18 cellular contexts compared by ENCODE assay signal in genomic region chr1:212532469-212533235, GRCh38.
DNase-seq lines count a peak whose midpoint lies in the region; ATAC-seq and TF ChIP-seq lines count a peak whose summit lies in the region.
"Had no signal": no experiment of that assay in that cellular context is flagged by ENCODE, and none has a peak within 500 bp of the region (broad histone marks: within the 10 kb centered on the region; RNA-seq: fewer than 3 reads in every experiment).

No MANE protein-coding gene starts in this region.

- H2BK120ac ChIP-seq in trophoblast cell (ENCODE audit: insufficient read depth, low read length, poor library complexity) = no peak overlapping the region

- no peak overlapping the region for H4K8ac ChIP-seq in trophoblast cell (ENCODE audit: low read depth, low read length)

- no peaks in the 10 kb centered on the region for H3K79me1 ChIP-seq in trophoblast cell (ENCODE audit: low read length)

- H3K27me3 ChIP-seq in endodermal cell (ENCODE audit: control insufficient read depth, insufficient read depth, low read length, poor library complexity, severe bottlenecking) = no peaks in the 10 kb centered on the region
- no peaks in the 10 kb centered on the region for H3K27me3 ChIP-seq in trophoblast cell (ENCODE audit: insufficient read depth, low read length)
- H3K27me3 ChIP-seq in transverse colon = no peaks in the 10 kb centered on the region

- no peak for TF ChIP-seq POLR2A in transverse colon (IDR thresholded peaks at IDR 0.05)

- no peak for TF ChIP-seq CTCF in CD14-positive monocyte (IDR thresholded peaks at IDR 0.05)
- no peak for TF ChIP-seq CTCF in HEK293 (tag by site-specific recombination; IDR thresholded peaks at IDR 0.05)
- TF ChIP-seq CTCF in endodermal cell (conservative IDR thresholded peaks at IDR 0.05) = peak; percentile 45
- no peak for TF ChIP-seq CTCF in transverse colon (IDR thresholded peaks at IDR 0.05)
- TF ChIP-seq CTCF in GM20000 (IDR thresholded peaks at IDR 0.05; ENCODE audit: extremely low read depth, missing control alignments) = no peak

- intact Hi-C loops in CD14-positive monocyte (cut with micrococcal nuclease) (no loop called here), transverse colon (cut with DNase I; ENCODE audit: low total_unique reads) (no loop called here)

- no peak overlapping the region for H3K4me3 ChIP-seq in HEK293 (ENCODE audit: low read depth, low read length)
- H3K4me3 ChIP-seq in endodermal cell (ENCODE audit: low read length) = no peak overlapping the region
- H3K4me3 ChIP-seq in trophoblast cell (ENCODE audit: low read depth, low read length) = no peak overlapping the region
- no peak overlapping the region for H3K4me3 ChIP-seq in transverse colon
- H3K4me3 ChIP-seq: A549 had no signal

- H3K27me3 Mint-ChIP-seq in CD14-positive monocyte (ENCODE audit: low read depth in 3 of 3) = peaks cover 5 to 8% (median 8%) of the 10 kb centered on the region in 3 donors
- H3K27me3 Mint-ChIP-seq in endodermal cell (ENCODE audit: insufficient read depth) = no peaks in the 10 kb centered on the region

- H3K14ac ChIP-seq in trophoblast cell (ENCODE audit: low read length) = no peak overlapping the region

- ATAC-seq in HG03457 (IDR thresholded peaks at IDR 0.05; ENCODE audit: unreplicated experiment) = no peak
- ATAC-seq: A549, HCT116 had no signal

- H3K9me3 Mint-ChIP-seq in CD14-positive monocyte (peaks cover 2 to 11% (median 9%) of the 10 kb centered on the region in 7 donors), endodermal cell (peaks cover 2% of the 10 kb centered on the region)

- H3K36me3 ChIP-seq in HEK293 (ENCODE audit: control insufficient read depth in 2 of 2, insufficient read depth in 1 of 2, low read length in 2 of 2) (no peaks in the 10 kb centered on the region), endodermal cell (ENCODE audit: control insufficient read depth, insufficient read depth, low read length) (no peaks in the 10 kb centered on the region), trophoblast cell (ENCODE audit: control insufficient read depth in 1 of 2, insufficient read depth in 2 of 2, low read length in 2 of 2) (no peaks in the 10 kb centered on the region), transverse colon (no peaks in the 10 kb centered on the region)

- no peak overlapping the region for H3K4ac ChIP-seq in trophoblast cell (ENCODE audit: low read depth, low read length)

- no peak overlapping the region for H3K23ac ChIP-seq in trophoblast cell (ENCODE audit: low read length)

- no peak overlapping the region for H4K91ac ChIP-seq in trophoblast cell (ENCODE audit: low read depth, low read length)

- no peaks in the 10 kb centered on the region for H3K4me1 ChIP-seq in HEK293 (ENCODE audit: control insufficient read depth, insufficient read depth, low read length)
- H3K4me1 ChIP-seq in endodermal cell (ENCODE audit: control insufficient read depth, insufficient read depth, low read length) = no peaks in the 10 kb centered on the region
- peaks cover 0 to 2% of the 10 kb centered on the region in 2 experiments for H3K4me1 ChIP-seq in trophoblast cell (ENCODE audit: control insufficient read depth in 1 of 2, insufficient read depth in 2 of 2, low read length in 2 of 2)
- H3K4me1 ChIP-seq in transverse colon = no peaks in the 10 kb centered on the region
- H3K4me1 ChIP-seq: A549 had no signal

- H3K9me3 ChIP-seq in HEK293 (ENCODE audit: control insufficient read depth, insufficient read depth, low read depth, low read length) (no peaks in the 10 kb centered on the region), endodermal cell (ENCODE audit: control insufficient read depth, low read length) (peaks cover 10% of the 10 kb centered on the region), trophoblast cell (ENCODE audit: insufficient read depth, low read depth, low read length) (no peaks in the 10 kb centered on the region), transverse colon (peaks cover 5 to 7% of the 10 kb centered on the region in 2 donors)

- H2BK12ac ChIP-seq in trophoblast cell (ENCODE audit: low read length) = no peak overlapping the region

- H2AFZ ChIP-seq in trophoblast cell (ENCODE audit: insufficient read depth, low read length, poor library complexity) = no peak overlapping the region

- no peak for TF ChIP-seq EP300 in transverse colon (IDR thresholded peaks at IDR 0.05; ENCODE audit: low read depth)

- H3K27ac Mint-ChIP-seq in CD14-positive monocyte (peak overlapping the region; percentile 1 to 68 (median 32)), endodermal cell (no peak overlapping the region)

- H3K4me1 Mint-ChIP-seq in CD14-positive monocyte = peaks cover 15% of the 10 kb centered on the region
- peaks cover 21% of the 10 kb centered on the region for H3K4me1 Mint-ChIP-seq in endodermal cell

- DNase-seq in CD14-positive monocyte (ENCODE audit: low spot score) = peak; percentile 77
- DNase-seq in endodermal cell = no peak
- DNase-seq in trophoblast cell = peak; percentile 73 to 77
- DNase-seq in NCI-H1048 (lab: John Stamatoyannopoulos, UW) = no peak
- DNase-seq in transverse colon = no peak
- DNase-seq in GM20000 (ENCODE audit: low spot score) = no peak
- DNase-seq: KBM-7, MV-4-11, NCI-H1417 treated with DMSO at 0.1 percent for 48 hours, NCI-H1930, NCI-H226, NCI-H524, NCI-H82, SW 1271 had no signal

- no peak overlapping the region for H4K12ac ChIP-seq in trophoblast cell (ENCODE audit: low read depth, low read length)

- no peak overlapping the region for H3K18ac ChIP-seq in trophoblast cell (ENCODE audit: low read length)

- no peaks in the 10 kb centered on the region for H3K36me3 Mint-ChIP-seq in CD14-positive monocyte
- no peaks in the 10 kb centered on the region for H3K36me3 Mint-ChIP-seq in endodermal cell (ENCODE audit: low read depth)

- H3K4me3 Mint-ChIP-seq in CD14-positive monocyte (no peak overlapping the region), endodermal cell (no peak overlapping the region)

- no peaks in the 10 kb centered on the region for H3K79me2 ChIP-seq in trophoblast cell (ENCODE audit: control insufficient read depth, insufficient read depth, low read length, poor library complexity)

- CTCF ChIA-PET in HEK293 (lab: Yijun Ruan, JAX) = interaction anchor here (0.5 kb wide), 1 partner anchor 14 kb away, joined by 3 read pairs; no protein-coding TSS in a partner anchor

- in situ Hi-C loops in transverse colon (cut with MboI; ENCODE audit: low pct_ligation_motif_present in 1 of 4, low pct_unique_long_range_greater_than_20kb in 1 of 4, low sequenced_read_pairs in 3 of 4) = no loop called here

- no peak overlapping the region for H3K9ac ChIP-seq in endodermal cell (ENCODE audit: extremely low read depth, low read length, poor library complexity, severe bottlenecking)
- no peak overlapping the region for H3K9ac ChIP-seq in trophoblast cell (ENCODE audit: low read length)

- H2BK5ac ChIP-seq in trophoblast cell (ENCODE audit: low read depth, low read length, poor library complexity) = no peak overlapping the region

- no peak overlapping the region for H2AK5ac ChIP-seq in trophoblast cell (ENCODE audit: low read length)

- H3K27ac ChIP-seq in HEK293 (ENCODE audit: extremely low read depth, low read depth, low read length) = no peak overlapping the region
- H3K27ac ChIP-seq in endodermal cell (ENCODE audit: low read depth, low read length) = no peak overlapping the region
- H3K27ac ChIP-seq in trophoblast cell (ENCODE audit: low read depth, low read length) = no peak overlapping the region
- H3K27ac ChIP-seq in transverse colon = no peak overlapping the region
- H3K27ac ChIP-seq: A549 had no signal

- WGBS in endodermal cell (ENCODE audit: insufficient coverage in 1 of 2, insufficient read length in 1 of 2), 2 experiments = 92 to 96% methylated on average over 4 to 7 of the region's 7 CpGs
- no CpG with 5 or more reads among the region's 7 CpGs for WGBS in trophoblast cell (ENCODE audit: extremely low coverage, insufficient coverage, insufficient read length)
- WGBS in transverse colon (ENCODE audit: low coverage in 1 of 2), 2 donors = 77 to 80% methylated on average over 4 to 7 of the region's 7 CpGs

- POLR2A ChIA-PET in HEK293 (lab: Yijun Ruan, JAX) = no interaction called here

- H3K4me2 ChIP-seq in trophoblast cell (ENCODE audit: low read length) = no peak overlapping the region
- H3K4me2 ChIP-seq: A549 had no signal

TF ChIP-seq in HEK293, 187 proteins besides CTCF, POLR2A, EP300 and RAD21:
- TF ChIP-seq ZFHX2 (tag by site-specific recombination; conservative IDR thresholded peaks at IDR 0.05) = 0 out of 2 replicates have a peak, but pooled peaks have one; percentile 22
- TF ChIP-seq ZNF239 (tag by site-specific recombination; IDR thresholded peaks at IDR 0.05) = no peak

Comparison
In these comparisons a context has a peak if more than half of its experiments do, and no peak if none do; other contexts are left out.
1. DNase-seq: peak in CD14-positive monocyte (single experiment) and trophoblast cell (2 of 2); none in endodermal cell (single experiment), NCI-H1048 (single experiment), transverse colon (single experiment) and GM20000 (single experiment).